ENCODE assay signal across 14 cellular contexts in the genomic region with DNA sequence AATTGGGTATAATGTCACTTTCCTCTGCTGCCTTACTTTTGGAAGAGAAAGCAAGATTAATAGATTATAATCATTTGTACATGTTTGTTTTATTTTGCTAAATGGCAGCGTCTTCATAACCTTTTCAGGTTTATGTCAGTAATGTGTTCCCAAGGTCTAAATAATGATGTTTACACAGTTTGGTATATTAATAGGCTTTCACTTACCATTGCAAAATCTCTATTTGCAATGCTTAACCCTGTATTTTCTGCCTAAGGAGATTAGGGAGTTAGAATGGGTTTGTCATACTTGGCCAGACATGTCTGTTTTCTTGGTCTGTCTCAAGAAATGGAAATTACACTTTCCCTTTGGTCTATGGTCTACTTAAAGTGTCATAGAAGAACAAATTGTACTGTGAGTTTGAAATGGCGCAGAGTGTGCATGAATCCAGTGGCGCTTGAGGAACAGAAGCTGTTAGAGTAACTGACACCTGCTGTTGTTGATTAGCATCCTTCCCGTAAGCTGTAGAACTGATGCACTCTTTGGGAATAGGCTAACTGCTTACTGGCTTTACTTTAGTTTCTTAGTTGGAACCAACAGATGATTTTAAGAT.
"Had no signal": no experiment of that assay in that cellular context is flagged by ENCODE, and none has a peak within 500 bp of the region (broad histone marks: within the 10 kb centered on the region; RNA-seq: fewer than 3 reads in every experiment).

No MANE protein-coding gene starts in this region.

- DNase-seq: activated CD4-positive, alpha-beta memory T cell treated with anti-CD3 and anti-CD28 coated beads for 36 hours; activated CD4-positive, alpha-beta T cell treated with anti-CD3 and anti-CD28 coated beads for 36 hours; activated naive CD8-positive, alpha-beta T cell treated with anti-CD3 and anti-CD28 coated beads, Interleukin-2, amount 10 ng/mL, durations not matched to agents 7 days and 5 days; activated T-cell treated with anti-CD3 and anti-CD28 coated beads for 4 hours; anterior cingulate cortex; central memory CD4-positive, alpha-beta T cell; erythroblast; head of caudate nucleus; kidney; left lung; midbrain; nucleus accumbens; stimulated activated naive CD8-positive, alpha-beta T cell treated with anti-CD3 and anti-CD28 coated beads, Interleukin-15, Interleukin-2, amounts not matched to agents 100 U/mL and 50 U/mL, for 24 hours; transverse colon had no signal

- ATAC-seq: activated CD4-positive, alpha-beta T cell treated with anti-CD3 and anti-CD28 coated beads for 36 hours; left lung; stimulated activated naive CD8-positive, alpha-beta T cell treated with anti-CD3 and anti-CD28 coated beads, Interleukin-15, Interleukin-2, amounts not matched to agents 100 U/mL and 50 U/mL, for 24 hours had no signal
